In genomic region chr10:103626178-103626577, GRCh38 we compare ENCODE assay signal across 8 cellular contexts.
"Had no signal": no experiment of that assay in that cellular context is flagged by ENCODE, and none has a peak within 500 bp of the region (broad histone marks: within the 10 kb centered on the region; RNA-seq: fewer than 3 reads in every experiment).

No MANE protein-coding gene starts in this region.

- H3K27ac ChIP-seq: gastrocnemius medialis, thyroid gland, VCaP had no signal

- H3K9me3 ChIP-seq: gastrocnemius medialis, thyroid gland had no signal

- H3K27me3 ChIP-seq: gastrocnemius medialis, thyroid gland had no signal

- H3K4me3 ChIP-seq: coronary artery, gastrocnemius medialis, thyroid gland had no signal

- DNase-seq: activated CD4-positive, alpha-beta memory T cell treated with anti-CD3 and anti-CD28 coated beads for 36 hours; activated T-cell treated with anti-CD3 and anti-CD28 coated beads for 4 hours; gastrocnemius medialis; stimulated activated naive B cell treated with anti-CD40 and anti-IgM and Interleukin-4, amounts not matched to agents 10 μg/mL and 1 μg/mL and 100 μg/mL, for 72 hours; T-helper 2 cell; thyroid gland had no signal
